Comparison of ENCODE assay signal across 1 cellular context in the genomic region with DNA sequence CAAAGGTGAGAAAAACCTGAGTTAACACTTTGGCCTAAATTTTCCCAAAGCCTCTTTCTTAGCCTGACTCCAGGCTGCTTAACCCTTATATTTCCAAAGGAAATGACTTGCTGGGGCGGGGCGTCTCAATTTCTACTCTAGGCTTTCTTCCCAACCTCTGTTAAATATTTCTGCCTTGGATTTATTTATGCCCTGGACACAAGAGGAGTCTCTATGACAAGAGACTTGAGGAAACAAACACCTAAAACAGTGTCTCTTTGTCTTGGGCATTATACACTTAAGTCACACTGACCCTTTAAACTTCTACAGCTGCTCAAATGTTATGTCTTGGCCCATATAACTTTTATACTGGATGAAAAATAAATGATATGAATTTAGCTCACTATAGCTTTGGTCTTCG.
TF ChIP-seq lines count a peak whose summit lies in the region.

No MANE protein-coding gene starts in this region.

TF ChIP-seq in SK-N-SH treated with all-trans-retinoic acid at 6 μM for 48 hours, 23 proteins besides CTCF, POLR2A, EP300 and RAD21 (continued from another document):
- TF ChIP-seq, protein P1, sequence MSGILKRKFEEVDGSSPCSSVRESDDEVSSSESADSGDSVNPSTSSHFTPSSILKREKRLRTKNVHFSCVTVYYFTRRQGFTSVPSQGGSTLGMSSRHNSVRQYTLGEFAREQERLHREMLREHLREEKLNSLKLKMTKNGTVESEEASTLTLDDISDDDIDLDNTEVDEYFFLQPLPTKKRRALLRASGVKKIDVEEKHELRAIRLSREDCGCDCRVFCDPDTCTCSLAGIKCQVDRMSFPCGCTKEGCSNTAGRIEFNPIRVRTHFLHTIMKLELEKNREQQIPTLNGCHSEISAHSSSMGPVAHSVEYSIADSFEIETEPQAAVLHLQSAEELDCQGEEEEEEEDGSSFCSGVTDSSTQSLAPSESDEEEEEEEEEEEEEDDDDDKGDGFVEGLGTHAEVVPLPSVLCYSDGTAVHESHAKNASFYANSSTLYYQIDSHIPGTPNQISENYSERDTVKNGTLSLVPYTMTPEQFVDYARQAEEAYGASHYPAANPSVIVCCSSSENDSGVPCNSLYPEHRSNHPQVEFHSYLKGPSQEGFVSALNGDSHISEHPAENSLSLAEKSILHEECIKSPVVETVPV (CRISPR knock-in tag; IDR thresholded peaks at IDR 0.05), result no peak
- TF ChIP-seq GLIS3 (CRISPR knock-in tag; IDR thresholded peaks at IDR 0.05) (no peak), RARB (CRISPR knock-in tag; IDR thresholded peaks at IDR 0.05) (no peak)
